ENCODE assay signal across 30 cellular contexts in the genomic region with DNA sequence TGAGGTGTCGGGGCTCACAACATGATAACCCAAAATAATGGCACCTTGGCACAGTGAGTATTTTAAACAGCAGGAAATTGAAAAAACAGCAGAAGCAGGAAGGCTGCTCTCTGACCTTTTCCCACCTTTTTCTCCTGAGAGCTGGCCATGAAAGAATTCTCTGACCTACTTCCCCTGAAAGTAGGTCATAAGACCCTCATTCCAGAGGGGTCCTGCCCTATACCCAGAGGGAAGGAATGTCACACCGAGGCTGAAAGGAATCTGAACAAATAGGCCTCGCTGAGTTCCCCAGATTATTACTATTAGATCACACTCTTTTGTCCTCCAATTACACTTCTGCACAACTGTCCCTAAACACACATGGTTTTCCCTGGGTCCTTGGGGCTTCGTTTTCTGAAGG. TPM values are rescaled to one million over a fixed set of nuclear protein-coding genes. Genes with fewer than 3 reads are reported as not detected.
"Had no signal": no experiment of that assay in that cellular context is flagged by ENCODE, and none has a peak within 500 bp of the region (broad histone marks: within the 10 kb centered on the region; RNA-seq: fewer than 3 reads in every experiment).

No MANE protein-coding gene starts in this region.

- H3K4me3 Mint-ChIP-seq: activated naive CD8-positive, alpha-beta T cell; activated T-cell treated with anti-CD3 and anti-CD28 coated beads, Interleukin-2, amount 50 U/mL, for 4 hours; effector memory CD8-positive, alpha-beta T cell; natural killer cell treated with Interleukin-12 subunit alpha and Interleukin-12 subunit beta and Interleukin-15 and Interleukin-18, amount 100 ng/mL, for 72 hours; stimulated activated naive B cell treated with anti-CD40 and anti-IgM and Interleukin-4, amounts not matched to agents 10 μg/mL and 1 μg/mL and 100 μg/mL, for 72 hours had no signal

- ATAC-seq: activated T-cell treated with anti-CD3 and anti-CD28 coated beads, Interleukin-2, amount 50 U/mL, for 4 hours; effector memory CD8-positive, alpha-beta T cell; heart right ventricle; left lung; natural killer cell treated with Interleukin-12 subunit alpha and Interleukin-12 subunit beta and Interleukin-15 and Interleukin-18, amount 100 ng/mL, for 72 hours; stimulated activated naive B cell treated with anti-CD40 and anti-IgM and Interleukin-4, amounts not matched to agents 10 μg/mL and 1 μg/mL and 100 μg/mL, for 72 hours had no signal

- H3K36me3 ChIP-seq: adrenal gland, ascending aorta, heart right ventricle, left lung, sigmoid colon, upper lobe of left lung had no signal

- H3K4me2 ChIP-seq: smooth muscle cell had no signal

- DNase-seq: activated CD4-positive, alpha-beta T cell treated with anti-CD3 and anti-CD28 coated beads for 4 hours; activated CD4-positive, alpha-beta T cell treated with anti-CD3 and anti-CD28 coated beads, Interleukin-2, amount 50 U/mL, for 48 hours; activated CD4-positive, CD25-positive, alpha-beta regulatory T cell; activated CD8-positive, alpha-beta memory T cell treated with anti-CD3 and anti-CD28 coated beads, Interleukin-2, amount 50 U/mL, for 48 hours; activated naive CD4-positive, alpha-beta T cell; activated T-cell treated with anti-CD3 and anti-CD28 coated beads, Interleukin-2, amount 50 U/mL, for 4 hours; adrenal gland; central memory CD4-positive, alpha-beta T cell; dorsolateral prefrontal cortex; effector memory CD8-positive, alpha-beta T cell; heart right ventricle; kidney; left lung; midbrain; occipital lobe; sigmoid colon; stimulated activated CD4-positive, alpha-beta T cell treated with anti-CD3 and anti-CD28 coated beads, Interleukin-15, amount 100 ng/mL, for 24 hours; stimulated activated CD4-positive, alpha-beta T cell treated with anti-CD3 and anti-CD28 coated beads, Interleukin-2, amount 100 ng/mL, for 48 hours; stimulated activated CD8-positive, alpha-beta memory T cell treated with anti-CD3 and anti-CD28 coated beads, Interleukin-4, amount 100 ng/mL, for 48 hours; stimulated activated naive B cell treated with anti-CD40 and anti-IgM and Interleukin-4, amounts not matched to agents 10 μg/mL and 1 μg/mL and 100 μg/mL, for 72 hours; T-helper 9 cell; testis; upper lobe of left lung had no signal

- FAIRE-seq: kidney had no signal

- H3K4me3 ChIP-seq: adrenal gland, ascending aorta, dorsolateral prefrontal cortex, heart right ventricle, left lung, sigmoid colon, smooth muscle cell, testis, upper lobe of left lung had no signal

- H3K27ac ChIP-seq: adrenal gland, ascending aorta, dorsolateral prefrontal cortex, epithelial cell of prostate, heart right ventricle, left lung, sigmoid colon, testis, upper lobe of left lung had no signal

- H3K27me3 ChIP-seq: adrenal gland, ascending aorta, heart right ventricle, sigmoid colon, testis, upper lobe of left lung had no signal

- H3K9me3 Mint-ChIP-seq: activated T-cell treated with anti-CD3 and anti-CD28 coated beads, Interleukin-2, amount 50 U/mL, for 4 hours; activated T-helper 2 cell treated with anti-CD3 and anti-CD28 coated beads, Interferon-gamma antibody, Interleukin-2, Interleukin-4, amounts not matched to agents 10 μg/mL and 5 μg/mL and 100 μg/mL, durations not matched to agents 14 hours and 24 hours and 36 hours; effector memory CD8-positive, alpha-beta T cell; natural killer cell treated with Interleukin-12 subunit alpha and Interleukin-12 subunit beta and Interleukin-15 and Interleukin-18, amount 100 ng/mL, for 72 hours; stimulated activated naive B cell treated with anti-CD40 and anti-IgM and Interleukin-4, amounts not matched to agents 10 μg/mL and 1 μg/mL and 100 μg/mL, for 72 hours had no signal

- H3K36me3 Mint-ChIP-seq: activated naive CD8-positive, alpha-beta T cell; natural killer cell treated with Interleukin-12 subunit alpha and Interleukin-12 subunit beta and Interleukin-15 and Interleukin-18, amount 100 ng/mL, for 72 hours; stimulated activated naive B cell treated with anti-CD40 and anti-IgM and Interleukin-4, amounts not matched to agents 10 μg/mL and 1 μg/mL and 100 μg/mL, for 72 hours had no signal

- H3K27ac Mint-ChIP-seq: activated naive CD8-positive, alpha-beta T cell; activated T-helper 2 cell treated with anti-CD3 and anti-CD28 coated beads, Interferon-gamma antibody, Interleukin-2, Interleukin-4, amounts not matched to agents 10 μg/mL and 5 μg/mL and 100 μg/mL, durations not matched to agents 14 hours and 24 hours and 36 hours; effector memory CD8-positive, alpha-beta T cell; natural killer cell treated with Interleukin-12 subunit alpha and Interleukin-12 subunit beta and Interleukin-15 and Interleukin-18, amount 100 ng/mL, for 72 hours; stimulated activated naive B cell treated with anti-CD40 and anti-IgM and Interleukin-4, amounts not matched to agents 10 μg/mL and 1 μg/mL and 100 μg/mL, for 72 hours had no signal

- H3K9me3 ChIP-seq: adrenal gland, ascending aorta, heart right ventricle, left lung, sigmoid colon, testis, upper lobe of left lung had no signal

- H3K4me1 ChIP-seq: adrenal gland, ascending aorta, sigmoid colon, testis, upper lobe of left lung had no signal

- H3K4me1 Mint-ChIP-seq: stimulated activated naive B cell treated with anti-CD40 and anti-IgM and Interleukin-4, amounts not matched to agents 10 μg/mL and 1 μg/mL and 100 μg/mL, for 72 hours had no signal

RNA-seq across cellular contexts. Expression of a gene that starts 18.8 kb away (rescaled TPM):
- total RNA-seq: activated T-helper 2 cell treated with anti-CD3 and anti-CD28 coated beads, Interferon-gamma antibody, Interleukin-2, Interleukin-4, amounts not matched to agents 10 μg/mL and 5 μg/mL and 100 μg/mL, durations not matched to agents 14 hours and 24 hours and 36 hours; fibroblast of villous mesenchyme had no signal
